ENCODE assay signal across 23 cellular contexts in genomic region chr7:85226401-85227085, GRCh38. TPM values are rescaled to one million over a fixed set of nuclear protein-coding genes. Genes with fewer than 3 reads are reported as not detected.
A peak's percentile ranks its signal among the peaks of the same experiment; 100 is the strongest.
DNase-seq lines count a peak whose midpoint lies in the region; ATAC-seq and TF ChIP-seq lines count a peak whose summit lies in the region.
"Had no signal": no experiment of that assay in that cellular context is flagged by ENCODE, and none has a peak within 500 bp of the region (broad histone marks: within the 10 kb centered on the region; RNA-seq: fewer than 3 reads in every experiment).

No MANE protein-coding gene starts in this region.

- intact Hi-C loops in PC-3 (cut with micrococcal nuclease): no loop called here

- H3K4me1 ChIP-seq in HEK293 (ENCODE audit: control insufficient read depth, insufficient read depth, low read length) (peaks cover 18% of the 10 kb centered on the region; the same call in 1 of the 2 replicates), PC-3 (ENCODE audit: insufficient read depth, low read length) (peaks cover 7% of the 10 kb centered on the region; the same call in 1 of the 2 replicates), smooth muscle cell (ENCODE audit: low read depth) (no peaks in the 10 kb centered on the region)
- H3K4me1 ChIP-seq: Peyer's patch had no signal

- POLR2A ChIA-PET in HEK293 (lab: Yijun Ruan, JAX) (no interaction called here), PC-3 (lab: Charles Lee; ENCODE audit: unreplicated experiment) (no interaction called here)

- TF ChIP-seq CTCF in HEK293 (tag by site-specific recombination; IDR thresholded peaks at IDR 0.05) (no peak), PC-3 (conservative IDR thresholded peaks at IDR 0.05; ENCODE audit: low read depth, low read length) (no peak), astrocyte of the spinal cord (IDR thresholded peaks at IDR 0.05; ENCODE audit: low read depth, low read length) (no peak), smooth muscle cell (IDR thresholded peaks at IDR 0.05; ENCODE audit: borderline replicate concordance, insufficient read depth, poor library complexity, severe bottlenecking) (no peak)

- no peaks in the 10 kb centered on the region for H3K79me2 ChIP-seq in PC-3 (ENCODE audit: low read length)
- H3K79me2 ChIP-seq in smooth muscle cell (ENCODE audit: low read depth): no peaks in the 10 kb centered on the region

- DNase-seq in PC-3: peak; percentile 29
- peak; percentile 50 for DNase-seq in astrocyte of the spinal cord (ENCODE audit: low read depth, low spot score)
- no peak for DNase-seq in smooth muscle cell (lab: John Stamatoyannopoulos, UW; ENCODE audit: unreplicated experiment)
- no peak for DNase-seq in hepatic stellate cell (ENCODE audit: low spot score)
- no peak for DNase-seq in SKM-1 (lab: John Stamatoyannopoulos, UW; ENCODE audit: unreplicated experiment)
- DNase-seq in stimulated activated CD4-positive, alpha-beta T cell treated with anti-CD3 and anti-CD28 coated beads, Interleukin-2, amount 100 ng/mL, for 48 hours: no peak
- DNase-seq: ACHN; AML-193; C1 segment of cervical spinal cord; Calu3; CD8-positive, alpha-beta memory T cell; Karpas-422; MM.1S; NCI-H1048; NCI-H1436; NCI-H187 treated with DMSO at 0.1 percent for 48 hours; NCI-H2107; NCI-H2227 treated with DMSO at 0.1 percent for 48 hours; NCI-H510A; NCI-H748 treated with DMSO at 0.1 percent for 48 hours; NK-92 treated with Interleukin-12 subunit alpha and Interleukin-12 subunit beta, amount 100 ng/mL, for 24 hours; Peyer's patch had no signal

- H3K27ac ChIP-seq in HEK293 (ENCODE audit: extremely low read depth, low read depth, low read length) (no peak overlapping the region), PC-3 (ENCODE audit: low read length) (no peak overlapping the region), smooth muscle cell (ENCODE audit: low read depth) (no peak overlapping the region)
- H3K27ac ChIP-seq: Peyer's patch had no signal

- peak; percentile 62 for ATAC-seq in PC-3

- H3K9me3 ChIP-seq in HEK293 (ENCODE audit: control insufficient read depth, insufficient read depth, low read depth, low read length): no peaks in the 10 kb centered on the region
- H3K9me3 ChIP-seq in PC-3 (ENCODE audit: low read length): no peaks in the 10 kb centered on the region
- no peaks in the 10 kb centered on the region for H3K9me3 ChIP-seq in smooth muscle cell (replicated peaks; ENCODE audit: low read depth)
- H3K9me3 ChIP-seq: Peyer's patch had no signal

- H3K4me2 ChIP-seq in PC-3 (ENCODE audit: low read length) (no peak overlapping the region), smooth muscle cell (peak overlapping the region; percentile 31)

- H3K36me3 ChIP-seq in HEK293 (ENCODE audit: control insufficient read depth in 2 of 2, insufficient read depth in 1 of 2, low read length in 2 of 2) (no peaks in the 10 kb centered on the region), PC-3 (ENCODE audit: low read depth, low read length) (no peaks in the 10 kb centered on the region), smooth muscle cell (ENCODE audit: low read depth) (no peaks in the 10 kb centered on the region)
- H3K36me3 ChIP-seq: Peyer's patch had no signal

- H3K27me3 ChIP-seq in PC-3 (ENCODE audit: low read length) (no peaks in the 10 kb centered on the region), smooth muscle cell (ENCODE audit: low read depth) (no peaks in the 10 kb centered on the region)
- H3K27me3 ChIP-seq: Peyer's patch had no signal

- H3K9me2 ChIP-seq in PC-3 (replicated peaks; ENCODE audit: low read length): no peaks in the 10 kb centered on the region

- in situ Hi-C loops in astrocyte of the spinal cord (cut with HindIII; ENCODE audit: low sequenced_read_pairs): no loop called here

- 65% methylated on average over 3 of the region's 3 CpGs for WGBS in smooth muscle cell (ENCODE audit: low lambda C conversion rate)

- H3K9ac ChIP-seq in PC-3 (ENCODE audit: low read length): no peak overlapping the region
- no peak overlapping the region for H3K9ac ChIP-seq in smooth muscle cell (ENCODE audit: low read depth)

- CTCF ChIA-PET in HEK293 (lab: Yijun Ruan, JAX): no interaction called here
- CTCF ChIA-PET in PC-3 (lab: Charles Lee): no interaction called here

- no peaks in the 10 kb centered on the region for H3F3A ChIP-seq in PC-3 (ENCODE audit: low read length, unreplicated experiment)
- H3F3A ChIP-seq in smooth muscle cell (ENCODE audit: low read depth): no peaks in the 10 kb centered on the region

- H2AFZ ChIP-seq in PC-3 (ENCODE audit: low read length) (no peak overlapping the region), smooth muscle cell (ENCODE audit: low read depth) (no peak overlapping the region)

- no peak overlapping the region for H3K4me3 ChIP-seq in HEK293 (ENCODE audit: low read depth, low read length)
- H3K4me3 ChIP-seq in PC-3 (ENCODE audit: low read length): no peak overlapping the region
- H3K4me3 ChIP-seq in astrocyte of the spinal cord (ENCODE audit: low read depth, low read length): no peak overlapping the region
- no peak overlapping the region for H3K4me3 ChIP-seq in smooth muscle cell
- H3K4me3 ChIP-seq: Peyer's patch had no signal

- BruUV-seq in PC-3 (replicated peaks; lab: Mats Ljungman, UMichigan): no TSS peak

- H4K20me1 ChIP-seq in PC-3 (ENCODE audit: low read length): no peaks in the 10 kb centered on the region
- no peaks in the 10 kb centered on the region for H4K20me1 ChIP-seq in smooth muscle cell (ENCODE audit: low read depth)

TF ChIP-seq in HEK293, 187 proteins besides CTCF, POLR2A, EP300 and RAD21 (continues in another document):
- peak; percentile 53; the same call in 1 of the 2 replicates for TF ChIP-seq ZNF843 (tag by site-specific recombination; IDR thresholded peaks at IDR 0.05)
- no peak for TF ChIP-seq IKZF3 (tag by site-specific recombination; IDR thresholded peaks at IDR 0.05)
- no peak for TF ChIP-seq ZSCAN18 (tag by site-specific recombination; IDR thresholded peaks at IDR 0.05)
- TF ChIP-seq ELK4 (IDR thresholded peaks at IDR 0.05; ENCODE audit: borderline replicate concordance, low read depth, low read length): no peak
- TF ChIP-seq YY2 (tag by site-specific recombination; IDR thresholded peaks at IDR 0.05): no peak
- TF ChIP-seq ZSCAN4 (tag by site-specific recombination; IDR thresholded peaks at IDR 0.05): no peak
- peak; percentile 80; the same call in 1 of the 2 replicates for TF ChIP-seq TCF7L2 (IDR thresholded peaks at IDR 0.05; ENCODE audit: borderline replicate concordance, low read depth, low read length)
- no peak for TF ChIP-seq ZNF626 (tag by site-specific recombination; IDR thresholded peaks at IDR 0.05)
- no peak for TF ChIP-seq ZNF830 (tag by site-specific recombination; IDR thresholded peaks at IDR 0.05; ENCODE audit: low read depth)
- TF ChIP-seq ZFP69B (tag by site-specific recombination; IDR thresholded peaks at IDR 0.05): no peak
- TF ChIP-seq ZBTB10 (tag by site-specific recombination; IDR thresholded peaks at IDR 0.05): no peak

RNA-seq across cellular contexts. Expression of gene SEMA3D, which starts 39.7 kb away (rescaled TPM):
- total RNA-seq in PC-3 (2014; rRNA removed) (4.0 and 4.8 TPM in 2 replicates), smooth muscle cell (106 and 116 TPM in 2 replicates)
- polyA plus RNA-seq in smooth muscle cell: 9.8 and 31.4 TPM in 2 replicates
- total RNA-seq: CD8-positive, alpha-beta memory T cell had no signal
- polyA plus RNA-seq: CD8-positive, alpha-beta memory T cell had no signal

Comparison
In these comparisons a context has a peak if more than half of its experiments do, and no peak if none do; other contexts are left out.
1. DNase-seq: peak in PC-3 (single experiment) and astrocyte of the spinal cord (single experiment); none in smooth muscle cell (single experiment), hepatic stellate cell (single experiment), SKM-1 (single experiment) and stimulated activated CD4-positive, alpha-beta T cell treated with anti-CD3 and anti-CD28 coated beads, Interleukin-2, amount 100 ng/mL, for 48 hours (0 of 2).
2. RNA of gene SEMA3D, which starts 39.7 kb away (total RNA-seq): 106 to 116 TPM in smooth muscle cell; 4.0 to 4.8 TPM in PC-3; every median in the first group is over 10 times any median in the second.